8 cellular contexts compared by ENCODE assay signal in the genomic region with DNA sequence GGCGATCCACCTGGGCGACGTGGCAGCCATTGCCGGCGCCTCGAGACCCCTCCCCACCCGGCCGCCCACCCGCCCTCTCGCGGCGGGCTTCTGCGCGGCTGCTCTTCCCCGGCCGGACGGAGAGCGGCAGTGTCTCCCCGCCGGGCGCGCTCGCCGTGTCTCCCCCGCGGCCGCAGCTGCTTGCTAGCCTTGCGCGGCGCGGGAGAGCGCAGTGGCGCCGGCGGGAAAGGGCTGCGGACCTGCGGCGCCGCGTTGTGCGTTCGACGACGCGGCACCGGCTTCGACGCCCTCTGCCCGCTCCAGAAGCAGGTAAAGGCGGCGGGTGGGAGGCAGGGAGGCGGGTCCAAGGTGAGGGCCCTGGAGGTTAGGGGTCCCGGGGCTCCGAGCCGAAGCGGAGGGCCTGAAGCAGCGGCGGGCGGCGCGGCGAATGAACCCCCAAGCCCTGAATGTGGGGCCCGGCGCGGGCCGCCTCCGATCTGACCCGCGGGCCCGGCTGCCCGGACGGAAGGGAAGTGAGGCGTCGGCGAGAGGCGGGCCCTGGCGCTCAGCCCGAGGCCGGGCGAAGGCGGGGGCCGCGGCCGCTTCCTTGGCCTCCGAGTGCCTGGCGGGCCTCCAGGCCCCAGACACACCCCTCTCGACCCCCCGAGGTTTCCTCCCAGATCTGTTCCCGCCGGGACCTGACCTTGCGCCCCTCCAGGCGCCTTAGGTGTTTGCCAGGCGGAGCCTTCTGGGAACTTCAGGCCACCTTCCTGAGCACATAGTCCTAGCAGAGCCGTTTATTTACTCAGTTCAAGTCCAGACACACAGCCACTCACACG. TPM values are rescaled to one million over a fixed set of nuclear protein-coding genes. Genes with fewer than 3 reads are reported as not detected.
DNase-seq lines count a peak whose midpoint lies in the region; ATAC-seq and TF ChIP-seq lines count a peak whose summit lies in the region.

Gene N4BP2 (plus strand): TSS at position 129 of the 818 bp plus-strand sequence. CDS start 40,491 bp downstream, outside the sequence.

- no peaks in the 10 kb centered on the region for H3K27me3 ChIP-seq in colonic mucosa
- no peaks in the 10 kb centered on the region for H3K27me3 ChIP-seq in left lung

- H3K4me1 ChIP-seq in colonic mucosa, result peaks cover 8% of the 10 kb centered on the region
- peaks cover 0 to 29% of the 10 kb centered on the region in 2 donors for H3K4me1 ChIP-seq in left lung

- no peaks in the 10 kb centered on the region for H3K36me3 ChIP-seq in colonic mucosa
- peaks cover 0 to 5% of the 10 kb centered on the region in 2 donors for H3K36me3 ChIP-seq in left lung

- DNase-seq in AG10803 (ENCODE audit: low read depth), result peak; percentile 76
- DNase-seq in NCI-H460 (ENCODE audit: extremely low read depth, low read depth), result peak; percentile 69
- DNase-seq in activated CD4-positive, alpha-beta T cell treated with anti-CD3 and anti-CD28 coated beads for 48 hours, result peak; percentile 82
- DNase-seq in colonic mucosa, result peak; percentile 86
- peak; percentile 88 to 98 for DNase-seq in left lung
- DNase-seq in stimulated activated CD4-positive, alpha-beta T cell treated with anti-CD3 and anti-CD28 coated beads, Interleukin-2, amount 100 ng/mL, for 48 hours, result peak; percentile 63 to 70

- ATAC-seq in GM19025 (IDR thresholded peaks at IDR 0.05; ENCODE audit: low read depth, unreplicated experiment) (peak; percentile 59), HG03354 (IDR thresholded peaks at IDR 0.05; ENCODE audit: poor library complexity, severe bottlenecking, unreplicated experiment) (peak; percentile 63), left lung (peak; percentile 76)

- H3K4me3 ChIP-seq in AG10803 (ENCODE audit: low read length) (peak within 1 kb of the TSS; percentile 90), colonic mucosa (peak within 1 kb of the TSS; percentile 82), left lung (peak within 1 kb of the TSS; percentile 61 to 78)

- H3K27ac ChIP-seq in colonic mucosa (peak within 1 kb of the TSS; percentile 100), left lung (peak within 1 kb of the TSS; percentile 100)

- intact Hi-C loops in colonic mucosa (cut with DNase I), result loop anchor here (10.0 kb wide), 1 partner anchor 258 kb away; no protein-coding TSS in a partner anchor
- intact Hi-C loops in left lung (cut with DNase I), result loop anchor here in 1 of 2 donors (10.0 kb wide), 1 partner anchor 268 kb away; no protein-coding TSS in a partner anchor

- H3K9me3 ChIP-seq in colonic mucosa (no peaks in the 10 kb centered on the region), left lung (no peaks in the 10 kb centered on the region)

- TF ChIP-seq CTCF in AG10803 (conservative IDR thresholded peaks at IDR 0.05; ENCODE audit: low read length) (peak; percentile 43), colonic mucosa (IDR thresholded peaks at IDR 0.05) (peak; percentile 70), left lung (IDR thresholded peaks at IDR 0.05) (peak; percentile 56 to 66)

- peak within 1 kb of the TSS; percentile 93 to 100 for H3K9ac ChIP-seq in colonic mucosa (ENCODE audit: low read depth in 2 of 2, low read length in 2 of 2)

RNA-seq across cellular contexts. Expression of gene N4BP2, which starts in this region (rescaled TPM):
- 8.8 and 12.1 TPM in 2 replicates for total RNA-seq in NCI-H460 (2014; rRNA removed; shearing (Covaris generic))
- polyA plus RNA-seq in NCI-H460 (2014; cell fraction: nucleus; rRNA removed), result 3.2 and 4.1 TPM in 2 replicates
- 1 to 10 TPM; 5.1 to 7.5 TPM for total RNA-seq in colonic mucosa
- total RNA-seq in left lung, result 1 to 10 TPM; 5.9 to 6.9 TPM

Comparison
In these comparisons a context has a peak if more than half of its experiments do, and no peak if none do; other contexts are left out.
1. Peak in every context shown above with its lines: DNase-seq, ATAC-seq, H3K4me3 ChIP-seq and H3K27ac ChIP-seq.